ENCODE assay signal across 8 cellular contexts in genomic region chr13:30617315-30618185, GRCh38. TPM values are rescaled to one million over a fixed set of nuclear protein-coding genes. Genes with fewer than 3 reads are reported as not detected.
DNase-seq lines count a peak whose midpoint lies in the region; ATAC-seq and TF ChIP-seq lines count a peak whose summit lies in the region.

Gene USPL1, plus strand, starts transcription at chr13:30617920. Its CDS starts 3,221 bp downstream, at chr13:30621141.

- H4K20me1 ChIP-seq in PC-3 (ENCODE audit: low read length), result peaks cover 12% of the 10 kb centered on the region; the same call in 1 of the 2 replicates

- TF ChIP-seq EP300 in Ishikawa (IDR thresholded peaks at IDR 0.05; ENCODE audit: borderline replicate concordance), result peak; percentile 57

- H3K9me2 ChIP-seq in PC-3 (replicated peaks; ENCODE audit: low read length), result no peaks in the 10 kb centered on the region

- no peaks in the 10 kb centered on the region for H3K9me3 ChIP-seq in PC-3 (ENCODE audit: low read length)
- no peaks in the 10 kb centered on the region for H3K9me3 ChIP-seq in muscle layer of colon (ENCODE audit: low read length)

- no peaks in the 10 kb centered on the region for H3K27me3 ChIP-seq in PC-3 (ENCODE audit: low read length)
- H3K27me3 ChIP-seq in muscle layer of colon (ENCODE audit: control insufficient read depth in 1 of 2, insufficient read depth in 2 of 2, low read length in 2 of 2), result no peaks in the 10 kb centered on the region

- H2AFZ ChIP-seq in PC-3 (ENCODE audit: low read length), result peak within 1 kb of the TSS; percentile 83

- peak within 1 kb of the TSS; percentile 88 for H3K4me2 ChIP-seq in PC-3 (ENCODE audit: low read length)

- peaks cover 88% of the 10 kb centered on the region for H3K79me2 ChIP-seq in PC-3 (ENCODE audit: low read length)

- H3F3A ChIP-seq in PC-3 (ENCODE audit: low read length, unreplicated experiment), result no peaks in the 10 kb centered on the region

- intact Hi-C loops in PC-3 (cut with micrococcal nuclease), result loop anchor here (1.0 to 5.0 kb wide), 5 partner anchors 32 to 195 kb away; partner anchors contain the start of gene UBE2L5

- H3K36me3 ChIP-seq in PC-3 (ENCODE audit: low read depth, low read length) (peaks cover 7% of the 10 kb centered on the region; the same call in 1 of the 2 replicates), muscle layer of colon (ENCODE audit: insufficient read depth, low read length) (peaks cover 7% of the 10 kb centered on the region)

- H3K9ac ChIP-seq in PC-3 (ENCODE audit: low read length) (peak within 1 kb of the TSS; percentile 96), muscle layer of colon (ENCODE audit: low read length) (peak within 1 kb of the TSS; percentile 97)

- DNase-seq in DMS153 treated with DMSO at 0.1 percent for 48 hours (lab: John Stamatoyannopoulos, UW; ENCODE audit: unreplicated experiment), result peak; percentile 98
- DNase-seq in PC-3, result peak; percentile 96
- peak; percentile 97 for DNase-seq in activated T-cell treated with anti-CD3 and anti-CD28 coated beads, Interleukin-2, amount 50 U/mL, for 1 hour
- peak; percentile 99 for DNase-seq in stimulated activated CD8-positive, alpha-beta memory T cell treated with anti-CD3 and anti-CD28 coated beads, Interleukin-7, amount 100 ng/mL, for 24 hours (ENCODE audit: low read depth)

- TF ChIP-seq RAD21 in Ishikawa (IDR thresholded peaks at IDR 0.05; ENCODE audit: low read depth), result peak; percentile 14; the same call in 1 of the 2 replicates

- ATAC-seq in GM21576 (IDR thresholded peaks at IDR 0.05; ENCODE audit: unreplicated experiment), result peak; percentile 77
- peak; percentile 84 for ATAC-seq in PC-3
- ATAC-seq in esophagus mucosa, result peak; percentile 97

- peaks cover 24% of the 10 kb centered on the region for H3K4me1 ChIP-seq in PC-3 (ENCODE audit: insufficient read depth, low read length)
- peaks cover 25% of the 10 kb centered on the region for H3K4me1 ChIP-seq in muscle layer of colon (ENCODE audit: insufficient read depth, low read length)

- CTCF ChIA-PET in PC-3 (lab: Charles Lee), result no interaction called here

- peak within 1 kb of the TSS; percentile 88 for H3K27ac ChIP-seq in PC-3 (ENCODE audit: low read length)
- peak within 1 kb of the TSS; percentile 100 for H3K27ac ChIP-seq in muscle layer of colon (ENCODE audit: low read depth, low read length)

- no TSS peak for BruUV-seq in PC-3 (replicated peaks; lab: Mats Ljungman, UMichigan)

- POLR2A ChIA-PET in PC-3 (lab: Charles Lee; ENCODE audit: unreplicated experiment), result interaction anchor here (0.6 to 0.8 kb wide), 5 partner anchors 18 to 953 kb away, joined by 3 to 5 read pairs (median 4); no protein-coding TSS in a partner anchor

- TF ChIP-seq CTCF in PC-3 (conservative IDR thresholded peaks at IDR 0.05; ENCODE audit: low read depth, low read length), result no peak

- H3K4me3 ChIP-seq in PC-3 (ENCODE audit: low read length) (peak within 1 kb of the TSS; percentile 87), muscle layer of colon (ENCODE audit: low read depth in 1 of 2, low read length in 2 of 2) (peak within 1 kb of the TSS; percentile 93 to 96)

TF ChIP-seq in Ishikawa, 13 proteins besides CTCF, POLR2A, EP300 and RAD21:
- TF ChIP-seq ZBTB7A (IDR thresholded peaks at IDR 0.05; ENCODE audit: low read depth), result no peak; the same call in 1 of the 2 replicates
- TF ChIP-seq FOXM1 (IDR thresholded peaks at IDR 0.05; ENCODE audit: borderline replicate concordance, low read depth), result peak; percentile 36; the same call in 1 of the 2 replicates
- TF ChIP-seq NFIC (IDR thresholded peaks at IDR 0.05), result peak; percentile 16; the same call in 1 of the 2 replicates
- no peak for TF ChIP-seq CEBPB (IDR thresholded peaks at IDR 0.05)
- TF ChIP-seq REST (IDR thresholded peaks at IDR 0.05; ENCODE audit: low read depth), result no peak
- peak; percentile 76; the same call in 1 of the 2 replicates for TF ChIP-seq USF1 (IDR thresholded peaks at IDR 0.05)
- TF ChIP-seq TCF12 (IDR thresholded peaks at IDR 0.05; ENCODE audit: low read depth), result peak; percentile 84
- TF ChIP-seq YY1 (IDR thresholded peaks at IDR 0.05; ENCODE audit: low read depth), result peak; percentile 74; the same call in 1 of the 2 replicates
- peak; percentile 96 for TF ChIP-seq MAX (IDR thresholded peaks at IDR 0.05)
- peak; percentile 96 for TF ChIP-seq TAF1 (IDR thresholded peaks at IDR 0.05; ENCODE audit: low read depth)
- peak; percentile 72; the same call in 1 of the 2 replicates for TF ChIP-seq CREB1 (IDR thresholded peaks at IDR 0.05; ENCODE audit: low read depth)
- TF ChIP-seq EGR1 (IDR thresholded peaks at IDR 0.05), result peak; percentile 16; the same call in 1 of the 2 replicates
- TF ChIP-seq TEAD4 (IDR thresholded peaks at IDR 0.05), result no peak; the same call in 1 of the 2 replicates

RNA-seq across cellular contexts. Expression of gene USPL1, which starts in this region (rescaled TPM):
- 6.0 and 9.0 TPM in 2 replicates for total RNA-seq in PC-3 (2014; rRNA removed)
- total RNA-seq in esophagus mucosa, result 5.7 TPM

Comparison
In these comparisons a context has a peak if more than half of its experiments do, and no peak if none do; other contexts are left out.
1. Peak in every context shown above with its lines: DNase-seq, ATAC-seq, H3K4me3 ChIP-seq and H3K27ac ChIP-seq.